In the genomic region with DNA sequence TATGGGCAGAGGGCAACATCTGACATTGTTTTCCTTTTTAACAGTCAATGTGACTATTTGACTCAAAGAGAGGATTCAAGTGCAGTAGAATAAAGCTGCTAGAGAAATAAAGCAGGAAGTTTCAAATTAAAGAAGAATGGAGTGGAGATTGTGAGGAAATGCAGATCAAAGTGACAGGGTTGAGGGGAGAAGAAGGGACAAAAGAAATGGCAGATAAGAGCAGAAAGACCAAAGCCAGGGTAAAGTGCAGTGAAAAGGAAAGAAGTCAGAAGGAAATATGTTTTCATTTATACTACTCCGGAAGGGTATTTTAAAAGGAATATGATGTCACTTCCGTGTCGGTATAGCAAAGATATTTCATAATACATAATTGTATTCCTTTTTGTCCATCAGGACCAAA, we compare ENCODE assay signal across 17 cellular contexts.
DNase-seq lines count a peak whose midpoint lies in the region; ATAC-seq, FAIRE-seq and TF ChIP-seq lines count a peak whose summit lies in the region.
"Had no signal": no experiment of that assay in that cellular context is flagged by ENCODE, and none has a peak within 500 bp of the region (broad histone marks: within the 10 kb centered on the region; RNA-seq: fewer than 3 reads in every experiment).

No MANE protein-coding gene starts in this region.

- no peak for TF ChIP-seq CTCF in CD8-positive, alpha-beta T cell (IDR thresholded peaks at IDR 0.05)
- no peak for TF ChIP-seq CTCF in HFFc6 (IDR thresholded peaks at IDR 0.05)

- POLR2A ChIA-PET in CD8-positive, alpha-beta T cell (lab: Charles Lee) = no interaction called here

- peaks cover 6% of the 10 kb centered on the region for H3K4me1 Mint-ChIP-seq in activated T-cell treated with anti-CD3 and anti-CD28 coated beads, Interleukin-2, amount 50 U/mL, for 72 hours (ENCODE audit: low read depth)
- peaks cover 7% of the 10 kb centered on the region for H3K4me1 Mint-ChIP-seq in CD8-positive, alpha-beta T cell (ENCODE audit: low read depth)
- H3K4me1 Mint-ChIP-seq in T-helper 17 cell (peaks cover 3% of the 10 kb centered on the region), HFFc6 (ENCODE audit: low read depth) (no peaks in the 10 kb centered on the region)
- H3K4me1 Mint-ChIP-seq in natural killer cell treated with Interleukin-12 subunit alpha and Interleukin-12 subunit beta and Interleukin-15 and Interleukin-18, amount 100 ng/mL, for 72 hours (ENCODE audit: low read depth in 2 of 2) = peaks cover 0 to 6% of the 10 kb centered on the region in 2 donors

- CTCF ChIA-PET in CD8-positive, alpha-beta T cell (lab: Charles Lee) = no interaction called here

- H3K9me3 ChIP-seq in CD8-positive, alpha-beta T cell (ENCODE audit: low read length) = no peaks in the 10 kb centered on the region
- H3K9me3 ChIP-seq in T-helper 17 cell (ENCODE audit: control insufficient read depth, low read length, poor library complexity, severe bottlenecking) = no peaks in the 10 kb centered on the region

- intact Hi-C loops in CD8-positive, alpha-beta T cell (cut with DNase I, micrococcal nuclease) = no loop called here

- DNase-seq in activated T-cell treated with anti-CD3 and anti-CD28 coated beads, Interleukin-2, amount 50 U/mL, for 72 hours = no peak
- no peak for DNase-seq in activated T-cell treated with anti-CD3 and anti-CD28 coated beads for 4 hours
- DNase-seq in CD8-positive, alpha-beta T cell = no peak
- DNase-seq in T-helper 17 cell = no peak
- no peak for DNase-seq in natural killer cell treated with Interleukin-12 subunit alpha and Interleukin-12 subunit beta and Interleukin-15 and Interleukin-18, amount 100 ng/mL, for 72 hours (ENCODE audit: low spot score)
- DNase-seq in HFFc6 = no peak
- no peak for DNase-seq in pons (ENCODE audit: low spot score)
- no peak for DNase-seq in HTR-8/SVneo (ENCODE audit: insufficient read length, low spot score)
- DNase-seq: EL, KG1, NCI-H187 treated with DMSO at 0.1 percent for 48 hours, NCI-H2171 treated with DMSO at 0.1 percent for 48 hours, NCI-H774 had no signal

- no peak for FAIRE-seq in HTR-8/SVneo (lab: Jason Lieb, UNC)
- FAIRE-seq: A549 had no signal

- H3K27ac Mint-ChIP-seq in activated T-cell treated with anti-CD3 and anti-CD28 coated beads, Interleukin-2, amount 50 U/mL, for 72 hours = peak overlapping the region; percentile 8
- H3K27ac Mint-ChIP-seq in CD8-positive, alpha-beta T cell = peak overlapping the region; percentile 29
- H3K27ac Mint-ChIP-seq in T-helper 17 cell (no peak overlapping the region), HFFc6 (no peak overlapping the region; the same call in 1 of the 2 replicates)
- H3K27ac Mint-ChIP-seq in natural killer cell treated with Interleukin-12 subunit alpha and Interleukin-12 subunit beta and Interleukin-15 and Interleukin-18, amount 100 ng/mL, for 72 hours = peak overlapping the region in 1 of 2 donors; percentile 34

- no peaks in the 10 kb centered on the region for H3K36me3 ChIP-seq in CD8-positive, alpha-beta T cell (ENCODE audit: insufficient read depth, low read length)

- H3K27me3 ChIP-seq in CD8-positive, alpha-beta T cell (ENCODE audit: insufficient read depth, low read length) = no peaks in the 10 kb centered on the region

- no peaks in the 10 kb centered on the region for H3K36me3 Mint-ChIP-seq in activated T-cell treated with anti-CD3 and anti-CD28 coated beads, Interleukin-2, amount 50 U/mL, for 72 hours (ENCODE audit: insufficient read depth in 2 of 2)
- H3K36me3 Mint-ChIP-seq in CD8-positive, alpha-beta T cell = no peaks in the 10 kb centered on the region
- H3K36me3 Mint-ChIP-seq in T-helper 17 cell (ENCODE audit: low read depth) (no peaks in the 10 kb centered on the region), HFFc6 (ENCODE audit: low read depth) (no peaks in the 10 kb centered on the region)
- no peaks in the 10 kb centered on the region for H3K36me3 Mint-ChIP-seq in natural killer cell treated with Interleukin-12 subunit alpha and Interleukin-12 subunit beta and Interleukin-15 and Interleukin-18, amount 100 ng/mL, for 72 hours

- no peak for ATAC-seq in activated T-cell treated with anti-CD3 and anti-CD28 coated beads, Interleukin-2, amount 50 U/mL, for 72 hours (replicated peaks in 1 of 2)
- no peak for ATAC-seq in CD8-positive, alpha-beta T cell
- ATAC-seq in T-helper 17 cell = no peak
- no peak for ATAC-seq in natural killer cell treated with Interleukin-12 subunit alpha and Interleukin-12 subunit beta and Interleukin-15 and Interleukin-18, amount 100 ng/mL, for 72 hours
- ATAC-seq: A549, Panc1, Right ventricle myocardium inferior had no signal

- no peaks in the 10 kb centered on the region for H3K4me1 ChIP-seq in CD8-positive, alpha-beta T cell (ENCODE audit: insufficient read depth, low read length)
- H3K4me1 ChIP-seq: A549 had no signal

- H3K4me3 Mint-ChIP-seq in activated T-cell treated with anti-CD3 and anti-CD28 coated beads, Interleukin-2, amount 50 U/mL, for 72 hours = peak overlapping the region in 1 of 2 donors; percentile 1
- no peak overlapping the region for H3K4me3 Mint-ChIP-seq in CD8-positive, alpha-beta T cell
- peak overlapping the region; percentile 1 for H3K4me3 Mint-ChIP-seq in T-helper 17 cell
- H3K4me3 Mint-ChIP-seq in natural killer cell treated with Interleukin-12 subunit alpha and Interleukin-12 subunit beta and Interleukin-15 and Interleukin-18, amount 100 ng/mL, for 72 hours = peak overlapping the region; percentile 3
- H3K4me3 Mint-ChIP-seq in HFFc6 = no peak overlapping the region

- H3K27me3 Mint-ChIP-seq in activated T-cell treated with anti-CD3 and anti-CD28 coated beads, Interleukin-2, amount 50 U/mL, for 72 hours (ENCODE audit: low read depth) = peaks cover 21% of the 10 kb centered on the region
- peaks cover 5% of the 10 kb centered on the region for H3K27me3 Mint-ChIP-seq in CD8-positive, alpha-beta T cell (ENCODE audit: low read depth)
- H3K27me3 Mint-ChIP-seq in T-helper 17 cell = peaks cover 23% of the 10 kb centered on the region
- no peaks in the 10 kb centered on the region for H3K27me3 Mint-ChIP-seq in natural killer cell treated with Interleukin-12 subunit alpha and Interleukin-12 subunit beta and Interleukin-15 and Interleukin-18, amount 100 ng/mL, for 72 hours
- H3K27me3 Mint-ChIP-seq in HFFc6 (ENCODE audit: insufficient read depth) = peaks cover 1% of the 10 kb centered on the region

- H3K9me3 Mint-ChIP-seq in activated T-cell treated with anti-CD3 and anti-CD28 coated beads, Interleukin-2, amount 50 U/mL, for 72 hours = peaks cover 0 to 9% of the 10 kb centered on the region in 2 donors
- no peaks in the 10 kb centered on the region for H3K9me3 Mint-ChIP-seq in CD8-positive, alpha-beta T cell
- peaks cover 11% of the 10 kb centered on the region for H3K9me3 Mint-ChIP-seq in natural killer cell treated with Interleukin-12 subunit alpha and Interleukin-12 subunit beta and Interleukin-15 and Interleukin-18, amount 100 ng/mL, for 72 hours
- H3K9me3 Mint-ChIP-seq in HFFc6 = no peaks in the 10 kb centered on the region

- no peak overlapping the region for H3K4me3 ChIP-seq in CD8-positive, alpha-beta T cell (ENCODE audit: low read depth, low read length)
- H3K4me3 ChIP-seq: A549 had no signal

- no peak overlapping the region for H3K27ac ChIP-seq in CD8-positive, alpha-beta T cell (ENCODE audit: low read depth, low read length)
- H3K27ac ChIP-seq: A549, HL-60 had no signal

Comparison
In these comparisons a context has a peak if more than half of its experiments do, and no peak if none do; other contexts are left out.
1. H3K27ac Mint-ChIP-seq: peak in activated T-cell treated with anti-CD3 and anti-CD28 coated beads, Interleukin-2, amount 50 U/mL, for 72 hours (single experiment) and CD8-positive, alpha-beta T cell (single experiment); none in T-helper 17 cell (single experiment) and HFFc6 (single experiment).
2. H3K4me3 Mint-ChIP-seq: peak in T-helper 17 cell (single experiment) and natural killer cell treated with Interleukin-12 subunit alpha and Interleukin-12 subunit beta and Interleukin-15 and Interleukin-18, amount 100 ng/mL, for 72 hours (single experiment); none in CD8-positive, alpha-beta T cell (single experiment) and HFFc6 (single experiment).